ENCODE assay signal across 18 cellular contexts in the genomic region with DNA sequence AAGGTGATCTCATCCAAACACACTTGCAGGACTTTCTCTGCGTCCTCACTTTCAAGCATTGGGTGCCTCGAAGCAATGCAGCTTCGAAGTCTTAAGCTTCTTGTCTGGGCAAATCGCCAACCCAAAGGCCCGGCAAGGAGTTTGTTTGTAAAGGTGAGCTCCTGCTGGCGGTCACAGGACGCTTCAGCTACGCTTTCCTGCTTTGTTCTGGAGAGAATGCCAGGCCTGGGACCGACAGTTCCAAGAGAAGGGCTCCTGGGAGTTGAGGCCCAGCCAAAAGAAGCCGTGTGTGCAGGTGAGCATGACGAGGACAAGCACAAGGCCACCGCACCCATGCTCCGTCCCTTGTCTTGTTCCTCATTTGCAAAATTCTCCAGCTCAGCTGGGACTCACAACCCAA.
DNase-seq lines count a peak whose midpoint lies in the region; ATAC-seq and TF ChIP-seq lines count a peak whose summit lies in the region.
"Had no signal": no experiment of that assay in that cellular context is flagged by ENCODE, and none has a peak within 500 bp of the region (broad histone marks: within the 10 kb centered on the region; RNA-seq: fewer than 3 reads in every experiment).

No MANE protein-coding gene starts in this region.

- H3K27me3 ChIP-seq in GM23338 (ENCODE audit: insufficient read depth) = no peaks in the 10 kb centered on the region
- H3K27me3 ChIP-seq in smooth muscle cell (ENCODE audit: low read depth) = no peaks in the 10 kb centered on the region
- H3K27me3 ChIP-seq: MG63, SJSA1 had no signal

- H4K20me1 ChIP-seq in GM23338 (replicated peaks; ENCODE audit: insufficient read depth) (no peaks in the 10 kb centered on the region), smooth muscle cell (ENCODE audit: low read depth) (no peaks in the 10 kb centered on the region)

- peak overlapping the region; percentile 86; the same call in 1 of the 2 replicates for H2AFZ ChIP-seq in GM23338
- no peak overlapping the region for H2AFZ ChIP-seq in smooth muscle cell (ENCODE audit: low read depth)

- H3K4me3 ChIP-seq in GM23338 = no peak overlapping the region
- H3K4me3 ChIP-seq in smooth muscle cell = no peak overlapping the region
- H3K4me3 ChIP-seq: GM12878, MG63, SJSA1 had no signal

- H3K79me2 ChIP-seq in GM23338 (replicated peaks; ENCODE audit: insufficient read depth) (no peaks in the 10 kb centered on the region), smooth muscle cell (ENCODE audit: low read depth) (no peaks in the 10 kb centered on the region)

- no peak overlapping the region for H3K27ac ChIP-seq in GM23338 (ENCODE audit: low read depth)
- H3K27ac ChIP-seq in VCaP = peak overlapping the region; percentile 54
- no peak overlapping the region for H3K27ac ChIP-seq in smooth muscle cell (ENCODE audit: low read depth)
- H3K27ac ChIP-seq: KMS-11, SJSA1 had no signal

- H3K4me1 ChIP-seq in GM23338 (ENCODE audit: insufficient read depth) (no peaks in the 10 kb centered on the region), smooth muscle cell (ENCODE audit: low read depth) (no peaks in the 10 kb centered on the region)
- H3K4me1 ChIP-seq: SJSA1 had no signal

- H3K27ac Mint-ChIP-seq in GM23338 = no peak overlapping the region; the same call in 1 of the 2 replicates

- H3K9me3 ChIP-seq in smooth muscle cell (replicated peaks; ENCODE audit: low read depth) = no peaks in the 10 kb centered on the region
- H3K9me3 ChIP-seq: MG63, SJSA1 had no signal

- no peak overlapping the region for H3K4me3 Mint-ChIP-seq in GM23338

- H3K9me2 ChIP-seq in GM23338 (ENCODE audit: insufficient read depth) = peaks cover 7% of the 10 kb centered on the region; the same call in 1 of the 2 replicates

- H3K4me2 ChIP-seq in GM23338 (no peak overlapping the region), smooth muscle cell (no peak overlapping the region)
- H3K4me2 ChIP-seq: KMS-11 had no signal

- no peak overlapping the region for H3K9ac ChIP-seq in smooth muscle cell (ENCODE audit: low read depth)
- H3K9ac ChIP-seq: KMS-11 had no signal

- H3K4me1 Mint-ChIP-seq in GM23338 = peaks cover 7% of the 10 kb centered on the region; the same call in 2 of the 3 replicates

- peaks cover 6% of the 10 kb centered on the region; the same call in 2 of the 3 replicates for H3K9me3 Mint-ChIP-seq in GM23338

- peak; percentile 51; the same call in 2 of the 3 replicates for ATAC-seq in GM23338
- ATAC-seq: GM12878, PC-3 had no signal

- 75% methylated on average over 13 of the region's 13 CpGs for WGBS in smooth muscle cell (ENCODE audit: low lambda C conversion rate)

- H3F3A ChIP-seq in GM23338 (replicated peaks; ENCODE audit: low read depth) = no peaks in the 10 kb centered on the region
- no peaks in the 10 kb centered on the region for H3F3A ChIP-seq in smooth muscle cell (ENCODE audit: low read depth)

- no peaks in the 10 kb centered on the region for H3K36me3 ChIP-seq in GM23338 (ENCODE audit: insufficient read depth)
- no peaks in the 10 kb centered on the region for H3K36me3 ChIP-seq in smooth muscle cell (ENCODE audit: low read depth)
- H3K36me3 ChIP-seq: MG63, SJSA1 had no signal

- DNase-seq in NCI-H748 (lab: John Stamatoyannopoulos, UW; ENCODE audit: unreplicated experiment) = peak; percentile 18
- DNase-seq in NCI-H748 treated with DMSO at 0.1 percent for 48 hours (lab: John Stamatoyannopoulos, UW) = no peak
- no peak for DNase-seq in GM23338 (ENCODE audit: low spot score)
- DNase-seq in renal cortical epithelial cell (ENCODE audit: low read depth) = peak; percentile 23
- DNase-seq in activated T-cell treated with anti-CD3 and anti-CD28 coated beads, Interleukin-2, amount 50 U/mL, for 48 hours = no peak
- no peak for DNase-seq in smooth muscle cell (lab: John Stamatoyannopoulos, UW; ENCODE audit: unreplicated experiment)
- no peak for DNase-seq in H4 (ENCODE audit: low spot score)
- DNase-seq: COR-L47, DND-41, MG63, NCI-H1092, NCI-H1694, NCI-H526 treated with DMSO at 0.1 percent for 48 hours, PC-3 had no signal

- no peak for TF ChIP-seq CTCF in GM23338 (conservative IDR thresholded peaks at IDR 0.05; ENCODE audit: low read depth in 2 of 2)
- TF ChIP-seq CTCF in VCaP (conservative IDR thresholded peaks at IDR 0.05) = 0 out of 2 replicates have a peak, but pooled peaks have one; percentile 20
- TF ChIP-seq CTCF in smooth muscle cell (IDR thresholded peaks at IDR 0.05; ENCODE audit: borderline replicate concordance, insufficient read depth, poor library complexity, severe bottlenecking) = no peak

- H3K36me3 Mint-ChIP-seq in GM23338 (ENCODE audit: low read depth) = no peaks in the 10 kb centered on the region

- peaks cover 2% of the 10 kb centered on the region for H3K27me3 Mint-ChIP-seq in GM23338 (ENCODE audit: insufficient read depth, low read depth, poor library complexity)

TF ChIP-seq in GM23338, 12 proteins besides CTCF, POLR2A, EP300 and RAD21 (continues in another document):
- TF ChIP-seq, protein P1, sequence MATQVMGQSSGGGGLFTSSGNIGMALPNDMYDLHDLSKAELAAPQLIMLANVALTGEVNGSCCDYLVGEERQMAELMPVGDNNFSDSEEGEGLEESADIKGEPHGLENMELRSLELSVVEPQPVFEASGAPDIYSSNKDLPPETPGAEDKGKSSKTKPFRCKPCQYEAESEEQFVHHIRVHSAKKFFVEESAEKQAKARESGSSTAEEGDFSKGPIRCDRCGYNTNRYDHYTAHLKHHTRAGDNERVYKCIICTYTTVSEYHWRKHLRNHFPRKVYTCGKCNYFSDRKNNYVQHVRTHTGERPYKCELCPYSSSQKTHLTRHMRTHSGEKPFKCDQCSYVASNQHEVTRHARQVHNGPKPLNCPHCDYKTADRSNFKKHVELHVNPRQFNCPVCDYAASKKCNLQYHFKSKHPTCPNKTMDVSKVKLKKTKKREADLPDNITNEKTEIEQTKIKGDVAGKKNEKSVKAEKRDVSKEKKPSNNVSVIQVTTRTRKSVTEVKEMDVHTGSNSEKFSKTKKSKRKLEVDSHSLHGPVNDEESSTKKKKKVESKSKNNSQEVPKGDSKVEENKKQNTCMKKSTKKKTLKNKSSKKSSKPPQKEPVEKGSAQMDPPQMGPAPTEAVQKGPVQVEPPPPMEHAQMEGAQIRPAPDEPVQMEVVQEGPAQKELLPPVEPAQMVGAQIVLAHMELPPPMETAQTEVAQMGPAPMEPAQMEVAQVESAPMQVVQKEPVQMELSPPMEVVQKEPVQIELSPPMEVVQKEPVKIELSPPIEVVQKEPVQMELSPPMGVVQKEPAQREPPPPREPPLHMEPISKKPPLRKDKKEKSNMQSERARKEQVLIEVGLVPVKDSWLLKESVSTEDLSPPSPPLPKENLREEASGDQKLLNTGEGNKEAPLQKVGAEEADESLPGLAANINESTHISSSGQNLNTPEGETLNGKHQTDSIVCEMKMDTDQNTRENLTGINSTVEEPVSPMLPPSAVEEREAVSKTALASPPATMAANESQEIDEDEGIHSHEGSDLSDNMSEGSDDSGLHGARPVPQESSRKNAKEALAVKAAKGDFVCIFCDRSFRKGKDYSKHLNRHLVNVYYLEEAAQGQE (IDR thresholded peaks at IDR 0.05; ENCODE audit: unreplicated experiment) = no peak
- TF ChIP-seq EZH2phosphoT487 (IDR thresholded peaks at IDR 0.05; ENCODE audit: unreplicated experiment) = no peak

Comparison
In these comparisons a context has a peak if more than half of its experiments do, and no peak if none do; other contexts are left out.
1. DNase-seq: peak in NCI-H748 (single experiment) and renal cortical epithelial cell (single experiment); none in NCI-H748 treated with DMSO at 0.1 percent for 48 hours (single experiment), GM23338 (single experiment), activated T-cell treated with anti-CD3 and anti-CD28 coated beads, Interleukin-2, amount 50 U/mL, for 48 hours (0 of 2), smooth muscle cell (single experiment) and H4 (single experiment).